22 cellular contexts compared by ENCODE assay signal in the genomic region with DNA sequence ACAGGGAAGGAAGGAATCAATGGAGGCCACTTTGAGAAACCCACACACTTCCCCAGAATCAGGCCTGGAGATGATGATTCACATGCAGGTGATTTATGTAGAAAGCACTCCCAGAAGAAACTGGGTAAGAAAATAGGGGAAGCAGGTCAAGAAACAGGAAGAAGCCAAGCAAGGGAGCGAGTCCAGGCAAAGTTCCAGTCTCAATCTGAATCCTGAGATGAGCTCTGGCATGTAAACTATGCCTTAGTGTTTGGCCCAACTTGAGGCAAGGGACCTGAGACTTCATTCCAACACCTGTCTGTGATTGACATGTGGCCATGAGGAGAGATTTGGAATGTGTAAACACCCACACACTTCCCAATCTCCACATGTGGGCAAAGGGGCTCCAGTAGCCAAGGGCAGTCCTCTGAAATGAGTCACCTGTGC.
DNase-seq lines count a peak whose midpoint lies in the region; TF ChIP-seq lines count a peak whose summit lies in the region.
"Had no signal": no experiment of that assay in that cellular context is flagged by ENCODE, and none has a peak within 500 bp of the region (broad histone marks: within the 10 kb centered on the region; RNA-seq: fewer than 3 reads in every experiment).

No MANE protein-coding gene starts in this region.

- H3K9me3 Mint-ChIP-seq in activated T-helper 1 cell treated with anti-CD3 and anti-CD28 coated beads, Interleukin-12 subunit alpha, Interleukin-12 subunit beta, Interleukin-2, Interleukin-4 antibody, amounts not matched to agents 30 ng/mL and 10 ng/mL and 1 ng/mL, durations not matched to agents 14 hours and 24 hours and 36 hours = no peaks in the 10 kb centered on the region
- H3K9me3 Mint-ChIP-seq: activated B cell treated with CpG ODN at 0.5 μM for 24 hours had no signal

- no peak overlapping the region for H3K4me3 ChIP-seq in choroid plexus epithelial cell (ENCODE audit: low read depth, low read length)
- H3K4me3 ChIP-seq: BLaER1 treated with 17β-estradiol and CSF1 and Interleukin-3, amounts not matched to agents 10 nM and 100 nM; gastroesophageal sphincter; K562; mucosa of descending colon; SJCRH30; vagina had no signal

- peaks cover 2% of the 10 kb centered on the region for H3K27me3 Mint-ChIP-seq in activated T-helper 1 cell treated with anti-CD3 and anti-CD28 coated beads, Interleukin-12 subunit alpha, Interleukin-12 subunit beta, Interleukin-2, Interleukin-4 antibody, amounts not matched to agents 30 ng/mL and 10 ng/mL and 1 ng/mL, durations not matched to agents 14 hours and 24 hours and 36 hours (ENCODE audit: insufficient read depth)
- H3K27me3 Mint-ChIP-seq: activated naive CD8-positive, alpha-beta T cell had no signal

- DNase-seq in Daoy (ENCODE audit: low read depth) (peak; percentile 18), NCI-H226 (peak; percentile 36), choroid plexus epithelial cell (ENCODE audit: low read depth) (peak; percentile 25), myocyte (ENCODE audit: low read depth) (peak; percentile 48), mesenteric fat pad (ENCODE audit: low spot score) (no peak)
- DNase-seq in activated T-helper 1 cell treated with anti-CD3 and anti-CD28 coated beads, Interleukin-12 subunit alpha, Interleukin-12 subunit beta, Interleukin-2, Interleukin-4 antibody, amounts not matched to agents 30 ng/mL and 10 ng/mL and 1 ng/mL, durations not matched to agents 14 hours and 24 hours and 36 hours (ENCODE audit: low spot score) = no peak
- no peak for DNase-seq in activated CD4-positive, CD25-positive, alpha-beta regulatory T cell (lab: John Stamatoyannopoulos, UW)
- DNase-seq in activated CD4-positive, alpha-beta T cell treated with anti-CD3 and anti-CD28 coated beads, Interleukin-2, amount 50 U/mL, for 4 hours = no peak
- DNase-seq: activated B cell treated with CpG ODN at 0.5 μM for 24 hours; cortex of kidney; DMS153; mucosa of descending colon; NCI-H1092; SJCRH30; stimulated activated CD4-positive, alpha-beta T cell treated with anti-CD3 and anti-CD28 coated beads, Interleukin-4, amount 100 ng/mL, for 24 hours; T-helper 2 cell had no signal

- no peak for TF ChIP-seq CTCF in choroid plexus epithelial cell (conservative IDR thresholded peaks at IDR 0.05; ENCODE audit: low read depth, low read length)

- no peak overlapping the region for H3K4me3 Mint-ChIP-seq in activated T-helper 1 cell treated with anti-CD3 and anti-CD28 coated beads, Interleukin-12 subunit alpha, Interleukin-12 subunit beta, Interleukin-2, Interleukin-4 antibody, amounts not matched to agents 30 ng/mL and 10 ng/mL and 1 ng/mL, durations not matched to agents 14 hours and 24 hours and 36 hours
- H3K4me3 Mint-ChIP-seq: activated B cell treated with CpG ODN at 0.5 μM for 24 hours; activated naive CD8-positive, alpha-beta T cell; brain had no signal

- intact Hi-C loops in activated T-helper 1 cell treated with anti-CD3 and anti-CD28 coated beads, Interleukin-12 subunit alpha, Interleukin-12 subunit beta, Interleukin-2, Interleukin-4 antibody, amounts not matched to agents 30 ng/mL and 10 ng/mL and 1 ng/mL, durations not matched to agents 14 hours and 24 hours and 36 hours (cut with micrococcal nuclease) = no loop called here

- H3K27ac Mint-ChIP-seq in activated T-helper 1 cell treated with anti-CD3 and anti-CD28 coated beads, Interleukin-12 subunit alpha, Interleukin-12 subunit beta, Interleukin-2, Interleukin-4 antibody, amounts not matched to agents 30 ng/mL and 10 ng/mL and 1 ng/mL, durations not matched to agents 14 hours and 24 hours and 36 hours = no peak overlapping the region
- H3K27ac Mint-ChIP-seq: activated B cell treated with CpG ODN at 0.5 μM for 24 hours; activated naive CD8-positive, alpha-beta T cell had no signal

- H3K4me1 Mint-ChIP-seq in activated T-helper 1 cell treated with anti-CD3 and anti-CD28 coated beads, Interleukin-12 subunit alpha, Interleukin-12 subunit beta, Interleukin-2, Interleukin-4 antibody, amounts not matched to agents 30 ng/mL and 10 ng/mL and 1 ng/mL, durations not matched to agents 14 hours and 24 hours and 36 hours (ENCODE audit: low read depth) = no peaks in the 10 kb centered on the region
- H3K4me1 Mint-ChIP-seq: activated B cell treated with CpG ODN at 0.5 μM for 24 hours had no signal

- no peaks in the 10 kb centered on the region for H3K36me3 Mint-ChIP-seq in activated T-helper 1 cell treated with anti-CD3 and anti-CD28 coated beads, Interleukin-12 subunit alpha, Interleukin-12 subunit beta, Interleukin-2, Interleukin-4 antibody, amounts not matched to agents 30 ng/mL and 10 ng/mL and 1 ng/mL, durations not matched to agents 14 hours and 24 hours and 36 hours (ENCODE audit: low read depth)
- H3K36me3 Mint-ChIP-seq: activated naive CD8-positive, alpha-beta T cell; brain had no signal

Comparison
In these comparisons a context has a peak if more than half of its experiments do, and no peak if none do; other contexts are left out.
1. DNase-seq: peak in Daoy (single experiment), NCI-H226 (single experiment), choroid plexus epithelial cell (single experiment) and myocyte (single experiment); none in mesenteric fat pad (single experiment), activated T-helper 1 cell treated with anti-CD3 and anti-CD28 coated beads, Interleukin-12 subunit alpha, Interleukin-12 subunit beta, Interleukin-2, Interleukin-4 antibody, amounts not matched to agents 30 ng/mL and 10 ng/mL and 1 ng/mL, durations not matched to agents 14 hours and 24 hours and 36 hours (single experiment), activated CD4-positive, CD25-positive, alpha-beta regulatory T cell (0 of 4) and activated CD4-positive, alpha-beta T cell treated with anti-CD3 and anti-CD28 coated beads, Interleukin-2, amount 50 U/mL, for 4 hours (0 of 2).